10 cellular contexts compared by ENCODE assay signal in the genomic region with DNA sequence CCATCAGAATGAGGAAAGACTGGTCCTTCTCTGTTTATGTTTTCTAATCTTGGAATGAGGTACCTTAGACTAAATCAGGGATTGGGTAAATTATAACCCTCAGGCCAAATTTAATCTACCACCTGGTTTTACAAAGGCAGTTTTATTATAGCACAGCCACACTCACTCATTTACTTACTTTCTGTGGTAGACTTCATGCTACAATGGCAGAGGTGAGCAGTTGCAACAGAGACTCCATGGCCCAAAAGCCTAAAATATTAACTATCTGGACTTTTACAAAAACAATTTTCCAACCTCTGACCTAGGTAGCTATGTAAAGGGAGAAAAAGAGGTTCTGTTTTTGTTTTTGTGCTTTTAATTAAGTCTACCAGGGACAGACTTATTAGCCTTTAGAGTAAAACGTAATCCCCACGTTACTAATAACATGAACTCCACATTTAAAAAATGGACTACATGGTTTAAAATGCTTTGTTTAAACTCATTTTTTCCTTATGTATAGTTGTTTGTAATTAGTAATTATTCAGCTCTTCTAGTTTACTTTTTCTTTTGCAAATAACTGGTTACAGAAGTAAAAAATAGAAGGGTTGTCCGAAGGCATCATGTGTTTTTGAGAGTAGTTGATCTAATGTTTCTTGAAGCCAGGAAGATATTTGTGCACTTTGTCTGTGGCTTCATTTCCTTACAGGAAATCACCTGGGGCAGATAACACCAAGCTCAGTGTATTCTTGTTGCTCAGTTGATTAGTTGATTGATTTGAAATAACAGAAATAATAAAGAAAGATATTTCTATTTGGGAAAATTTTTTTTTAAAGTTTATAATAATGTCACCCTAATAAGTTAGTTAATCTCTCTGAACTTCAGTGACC. TPM values are rescaled to one million over a fixed set of nuclear protein-coding genes. Genes with fewer than 3 reads are reported as not detected.
DNase-seq lines count a peak whose midpoint lies in the region; ATAC-seq, FAIRE-seq and TF ChIP-seq lines count a peak whose summit lies in the region.
"Had no signal": no experiment of that assay in that cellular context is flagged by ENCODE, and none has a peak within 500 bp of the region (broad histone marks: within the 10 kb centered on the region; RNA-seq: fewer than 3 reads in every experiment).

No MANE protein-coding gene starts in this region.

- no peak overlapping the region for H3K27ac ChIP-seq in PC-9
- H3K27ac ChIP-seq in HepG2 (ENCODE audit: extremely low read length, insufficient read depth, low read length): no peak overlapping the region
- no peak overlapping the region for H3K27ac ChIP-seq in A673 (ENCODE audit: low read depth, low read length, poor library complexity, severe bottlenecking)

- peaks cover 43% of the 10 kb centered on the region for H3F3A ChIP-seq in PC-9 (ENCODE audit: insufficient read depth, low read depth)

- no peak for TF ChIP-seq EP300 in HepG2 (IDR thresholded peaks at IDR 0.05; ENCODE audit: low read depth in 2 of 2, low read length in 2 of 2)
- TF ChIP-seq EP300 in HepG2 (CRISPR knock-in tag; IDR thresholded peaks at IDR 0.05; ENCODE audit: borderline replicate concordance): no peak

- CTCF ChIA-PET in PC-9 (lab: Charles Lee) (no interaction called here), HepG2 (lab: Yijun Ruan, JAX; ENCODE audit: low intra/inter-chr PET ratio, low total read pairs) (no interaction called here), A673 (lab: Charles Lee) (no interaction called here)

- no peaks in the 10 kb centered on the region for H4K20me1 ChIP-seq in PC-9 (ENCODE audit: insufficient read depth)
- H4K20me1 ChIP-seq in HepG2 (ENCODE audit: insufficient read depth, low read length): no peaks in the 10 kb centered on the region

- no peak overlapping the region for H3K9ac ChIP-seq in HepG2 (ENCODE audit: insufficient read depth, low read depth, low read length)

- no peak for TF ChIP-seq POLR2A in HepG2 (IDR thresholded peaks at IDR 0.05; ENCODE audit: insufficient read depth in 1 of 2, low read depth in 2 of 2, low read length in 2 of 2)

- TF ChIP-seq CTCF in D721Med (IDR thresholded peaks at IDR 0.05; ENCODE audit: insufficient read depth, missing control alignments): no peak
- TF ChIP-seq CTCF in PC-9 (conservative IDR thresholded peaks at IDR 0.05): no peak
- TF ChIP-seq CTCF in HepG2 (CRISPR knock-in tag; IDR thresholded peaks at IDR 0.05): no peak
- TF ChIP-seq CTCF in A673 (conservative IDR thresholded peaks at IDR 0.05; ENCODE audit: low read depth, low read length): no peak

- H3K27me3 ChIP-seq in PC-9 (ENCODE audit: insufficient read depth, low read depth): no peaks in the 10 kb centered on the region
- no peaks in the 10 kb centered on the region for H3K27me3 ChIP-seq in HepG2 (ENCODE audit: control insufficient read depth in 1 of 2, insufficient read depth in 2 of 2, low read length in 2 of 2)
- H3K27me3 ChIP-seq in A673 (replicated peaks; ENCODE audit: insufficient read depth, low read depth, low read length, poor library complexity): no peaks in the 10 kb centered on the region

- FAIRE-seq in D721Med (lab: Jason Lieb, UNC) (peak; percentile 25), HepG2 (lab: Jason Lieb, UNC) (no peak)

- POLR2A ChIA-PET in PC-9 (lab: Charles Lee; ENCODE audit: unreplicated experiment): no interaction called here
- POLR2A ChIA-PET in HepG2 (lab: Yijun Ruan, JAX): no interaction called here
- POLR2A ChIA-PET in A673 (lab: Charles Lee; ENCODE audit: low non-redundant PET): no interaction called here

- no peaks in the 10 kb centered on the region for H3K79me2 ChIP-seq in PC-9 (ENCODE audit: low read depth)
- no peaks in the 10 kb centered on the region for H3K79me2 ChIP-seq in HepG2 (ENCODE audit: insufficient read depth, low read length)

- intact Hi-C loops in PC-9 (cut with micrococcal nuclease; ENCODE audit: unreplicated experiment) (no loop called here), HepG2 (cut with micrococcal nuclease; ENCODE audit: unreplicated experiment) (no loop called here), A673 (cut with micrococcal nuclease; ENCODE audit: unreplicated experiment) (no loop called here)

- H3K4me2 ChIP-seq in PC-9: no peak overlapping the region
- H3K4me2 ChIP-seq in HepG2 (ENCODE audit: low read depth, low read length): no peak overlapping the region

- no peaks in the 10 kb centered on the region for H3K36me3 ChIP-seq in PC-9 (ENCODE audit: low read depth)
- no peaks in the 10 kb centered on the region for H3K36me3 ChIP-seq in HepG2 (replicated peaks in 1 of 2; ENCODE audit: control insufficient read depth in 1 of 2, insufficient read depth in 2 of 2, low read length in 2 of 2)
- no peaks in the 10 kb centered on the region for H3K36me3 ChIP-seq in A673 (ENCODE audit: insufficient read depth, low read length, poor library complexity, severe bottlenecking)

- no peak for TF ChIP-seq RAD21 in HepG2 (CRISPR knock-in tag; IDR thresholded peaks at IDR 0.05)

- WGBS in HepG2 (ENCODE audit: low lambda C conversion rate): 0% methylated on average over 3 of the region's 3 CpGs

- H2AFZ ChIP-seq in PC-9 (no peak overlapping the region), HepG2 (ENCODE audit: low read length) (no peak overlapping the region)

- H3K9me2 ChIP-seq in PC-9 (ENCODE audit: insufficient read depth): no peaks in the 10 kb centered on the region; the same call in 1 of the 2 replicates

- peaks cover 10% of the 10 kb centered on the region for H3K9me3 ChIP-seq in PC-9 (ENCODE audit: insufficient read depth, low read depth)
- no peaks in the 10 kb centered on the region for H3K9me3 ChIP-seq in HepG2 (ENCODE audit: low read length)
- H3K9me3 ChIP-seq in A673 (ENCODE audit: low read depth, low read length, poor library complexity, severe bottlenecking): no peaks in the 10 kb centered on the region

- peaks cover 62% of the 10 kb centered on the region for H3K4me1 ChIP-seq in PC-9 (replicated peaks; ENCODE audit: insufficient read depth)
- H3K4me1 ChIP-seq in HepG2 (ENCODE audit: insufficient read depth, low read length): no peaks in the 10 kb centered on the region
- no peaks in the 10 kb centered on the region for H3K4me1 ChIP-seq in A673 (ENCODE audit: insufficient read depth, low read length, poor library complexity, severe bottlenecking)

- in situ Hi-C loops in HepG2 (cut with HindIII; ENCODE audit: extremely low pct_ligation_motif_present, low pct_unique_long_range_greater_than_20kb): no loop called here

- no peak overlapping the region for H3K4me3 ChIP-seq in PC-9
- no peak overlapping the region for H3K4me3 ChIP-seq in HepG2 (replicated peaks in 1 of 3; ENCODE audit: insufficient read depth in 1 of 3, low read depth in 2 of 3, low read length in 3 of 3)
- no peak overlapping the region for H3K4me3 ChIP-seq in A673 (ENCODE audit: low read depth, low read length, poor library complexity, severe bottlenecking)

- peak; percentile 72 for ATAC-seq in GM19372 (IDR thresholded peaks at IDR 0.05; ENCODE audit: low read depth, unreplicated experiment)
- ATAC-seq in HG02840 (IDR thresholded peaks at IDR 0.05; ENCODE audit: low FRiP score, unreplicated experiment): peak; percentile 68
- ATAC-seq in HG03565 (IDR thresholded peaks at IDR 0.05; ENCODE audit: unreplicated experiment): peak; percentile 76
- ATAC-seq in HepG2: no peak

- DNase-seq in D721Med (ENCODE audit: insufficient read length, low spot score) (no peak), PC-9 (no peak), hypothalamus (lab: John Stamatoyannopoulos, UW) (no peak), HepG2 (ENCODE audit: low spot score) (no peak), A673 (ENCODE audit: low spot score) (no peak)
- DNase-seq: NCI-H1417, nephron progenitor cell had no signal

- no TSS peak for BruUV-seq in PC-9 (replicated peaks; lab: Mats Ljungman, UMichigan)
- BruUV-seq in HepG2 (replicated peaks; lab: Mats Ljungman, UMichigan): no TSS peak
- no TSS peak for BruUV-seq in A673 (replicated peaks; lab: Mats Ljungman, UMichigan)

TF ChIP-seq in HepG2, 621 proteins besides CTCF, POLR2A, EP300 and RAD21 (continues in another document):
- TF ChIP-seq YEATS4 (CRISPR knock-in tag; IDR thresholded peaks at IDR 0.05; ENCODE audit: borderline replicate concordance): no peak

RNA-seq across cellular contexts. Expression of a gene that starts 57.6 kb away (rescaled TPM):
- total RNA-seq in PC-9 (2021) (29.4 and 32.0 TPM in 2 replicates), HepG2 (2016; rRNA removed; fragmentation: Illumina TruSeq; extraction: Trizol) (46.5 and 60.2 TPM in 2 replicates), A673 (2021) (37.0 and 44.2 TPM in 2 replicates)
- 8.5 and 11.5 TPM in 2 replicates for total RNA-seq in HepG2 (2016; cell fraction: cytosol; rRNA removed; fragmentation: Illumina TruSeq; extraction: Trizol; ENCODE audit: low read depth)
- 52.7 and 57.3 TPM in 2 replicates for total RNA-seq in HepG2 (2016; cell fraction: insoluble cytoplasmic fraction; rRNA removed; fragmentation: Illumina TruSeq; extraction: Trizol)
- total RNA-seq in HepG2 (2016; cell fraction: membrane; rRNA removed; fragmentation: Illumina TruSeq; extraction: Trizol): 14.5 and 16.1 TPM in 2 replicates
- total RNA-seq in HepG2 (2016; cell fraction: nucleus; rRNA removed; fragmentation: Illumina TruSeq; extraction: Trizol): 81.0 and 90.0 TPM in 2 replicates
- polyA plus RNA-seq in HepG2 (2011; rRNA removed): 12.1 and 12.6 TPM in 2 replicates
- 3.3 and 7.0 TPM in 2 replicates for polyA plus RNA-seq in HepG2 (2011; cell fraction: cytosol; rRNA removed)
- polyA plus RNA-seq in HepG2 (2011; cell fraction: nucleus; rRNA removed): 11.9 and 12.3 TPM in 2 replicates
- polyA plus RNA-seq in HepG2 (2012): 30.7 and 30.9 TPM in 2 replicates
- polyA plus RNA-seq in HepG2 (2016; cell fraction: cytosol; fragmentation: Illumina TruSeq; extraction: Trizol; ENCODE audit: low read depth): 0.71 and 1.0 TPM in 2 replicates
- polyA plus RNA-seq in HepG2 (2016; cell fraction: insoluble cytoplasmic fraction; fragmentation: Illumina TruSeq; extraction: Trizol; ENCODE audit: low read depth): 25.8 and 28.7 TPM in 2 replicates
- polyA plus RNA-seq in HepG2 (2016; cell fraction: membrane; fragmentation: Illumina TruSeq; extraction: Trizol; ENCODE audit: low read depth): 3.3 and 4.5 TPM in 2 replicates
- 61.4 and 62.9 TPM in 2 replicates for polyA plus RNA-seq in HepG2 (2016; cell fraction: nucleus; fragmentation: Illumina TruSeq; extraction: Trizol; ENCODE audit: insufficient read depth, low read depth)
- 8.3 and 27.4 TPM in 2 replicates for polyA minus RNA-seq in HepG2 (2011; rRNA and poly(A)+ RNA removed; ENCODE audit: low replicate concordance)
- polyA minus RNA-seq in HepG2 (2011; cell fraction: cytosol; rRNA and poly(A)+ RNA removed): 22.0 and 22.2 TPM in 2 replicates
- polyA minus RNA-seq in HepG2 (2011; cell fraction: nucleus; rRNA and poly(A)+ RNA removed): 95.1 and 96.8 TPM in 2 replicates
